7 cellular contexts compared by ENCODE assay signal in the genomic region with DNA sequence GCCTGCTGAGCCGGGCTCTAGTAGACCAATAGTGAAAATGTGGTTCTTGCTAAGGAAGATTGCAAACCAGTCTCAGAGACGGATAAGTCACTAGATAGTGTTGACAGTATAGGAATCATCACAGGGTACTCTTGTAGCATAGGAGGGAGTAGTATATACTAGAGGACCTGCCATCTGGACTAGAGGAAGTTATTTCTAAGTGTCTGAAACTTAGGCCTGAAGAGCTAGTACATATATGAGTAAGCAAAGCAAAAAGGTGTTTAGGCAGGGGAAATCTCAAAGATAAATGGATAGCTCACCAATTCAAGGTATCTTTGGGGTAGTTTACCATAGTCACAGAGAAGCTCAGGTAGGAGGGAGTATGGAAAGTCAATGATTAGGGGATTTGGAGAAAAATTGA.
"Had no signal": no experiment of that assay in that cellular context is flagged by ENCODE, and none has a peak within 500 bp of the region (broad histone marks: within the 10 kb centered on the region; RNA-seq: fewer than 3 reads in every experiment).

No MANE protein-coding gene starts in this region.

- H3K4me3 ChIP-seq: GM12878 had no signal

- DNase-seq: GDM1, GF-D8 had no signal

- ATAC-seq: GM12878 had no signal

- FAIRE-seq: G401.6, GM12878, GM12891, GM12892, GM18507 had no signal
